13 cellular contexts compared by ENCODE assay signal in the genomic region with DNA sequence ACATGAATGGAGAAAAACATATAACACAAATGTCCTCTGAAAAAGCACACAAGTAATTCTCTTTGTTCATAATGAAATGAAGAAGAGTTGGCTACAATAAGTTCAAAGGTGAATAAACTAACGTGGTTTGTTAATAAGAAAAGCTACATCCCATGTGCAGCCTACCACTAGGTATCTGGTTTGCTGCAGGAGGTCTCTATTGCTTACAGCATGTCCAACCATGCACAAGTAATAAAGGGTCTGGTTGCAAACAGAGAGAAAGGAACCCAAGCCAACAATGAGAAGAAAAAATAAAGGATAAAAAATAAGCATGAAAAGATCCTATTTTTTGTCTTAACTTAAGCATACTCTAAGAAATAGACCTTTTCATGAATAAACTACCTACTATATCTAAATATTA.
DNase-seq lines count a peak whose midpoint lies in the region; ATAC-seq and TF ChIP-seq lines count a peak whose summit lies in the region.
"Had no signal": no experiment of that assay in that cellular context is flagged by ENCODE, and none has a peak within 500 bp of the region (broad histone marks: within the 10 kb centered on the region; RNA-seq: fewer than 3 reads in every experiment).

No MANE protein-coding gene starts in this region.

- POLR2A ChIA-PET in HEK293 (lab: Yijun Ruan, JAX) = no interaction called here

- H3K36me3 ChIP-seq in HEK293 (ENCODE audit: control insufficient read depth in 2 of 2, insufficient read depth in 1 of 2, low read length in 2 of 2) = no peaks in the 10 kb centered on the region

- no peak overlapping the region for H3K27ac ChIP-seq in HEK293 (ENCODE audit: extremely low read depth, low read depth, low read length)
- H3K27ac ChIP-seq: A549, C4-2B had no signal

- no peaks in the 10 kb centered on the region for H3K9me3 ChIP-seq in HEK293 (ENCODE audit: control insufficient read depth, insufficient read depth, low read depth, low read length)
- H3K9me3 ChIP-seq: A549, BE2C had no signal

- no peak overlapping the region for H3K4me3 ChIP-seq in HEK293 (ENCODE audit: low read depth, low read length)
- H3K4me3 ChIP-seq: A549 had no signal

- DNase-seq in NCI-H446 treated with DMSO at 0.1 percent for 48 hours (lab: John Stamatoyannopoulos, UW) (peak; percentile 20), cerebellar cortex (ENCODE audit: low spot score) (peak; percentile 34), retina (peak; percentile 42), hippocampal formation (lab: John Stamatoyannopoulos, UW) (no peak)
- DNase-seq: BE2C; CD4-positive, alpha-beta memory T cell; DMS79; GOT3; H9 had no signal

- TF ChIP-seq CTCF in HEK293 (tag by site-specific recombination; IDR thresholded peaks at IDR 0.05) = no peak

- H3K4me1 ChIP-seq in HEK293 (ENCODE audit: control insufficient read depth, insufficient read depth, low read length) = no peaks in the 10 kb centered on the region
- H3K4me1 ChIP-seq: A549 had no signal

- no peak for ATAC-seq in HG02588 (IDR thresholded peaks at IDR 0.05; ENCODE audit: unreplicated experiment)
- ATAC-seq: A549 had no signal

- CTCF ChIA-PET in HEK293 (lab: Yijun Ruan, JAX) = no interaction called here

TF ChIP-seq in HEK293, 187 proteins besides CTCF, POLR2A, EP300 and RAD21:
- TF ChIP-seq, protein P1, sequence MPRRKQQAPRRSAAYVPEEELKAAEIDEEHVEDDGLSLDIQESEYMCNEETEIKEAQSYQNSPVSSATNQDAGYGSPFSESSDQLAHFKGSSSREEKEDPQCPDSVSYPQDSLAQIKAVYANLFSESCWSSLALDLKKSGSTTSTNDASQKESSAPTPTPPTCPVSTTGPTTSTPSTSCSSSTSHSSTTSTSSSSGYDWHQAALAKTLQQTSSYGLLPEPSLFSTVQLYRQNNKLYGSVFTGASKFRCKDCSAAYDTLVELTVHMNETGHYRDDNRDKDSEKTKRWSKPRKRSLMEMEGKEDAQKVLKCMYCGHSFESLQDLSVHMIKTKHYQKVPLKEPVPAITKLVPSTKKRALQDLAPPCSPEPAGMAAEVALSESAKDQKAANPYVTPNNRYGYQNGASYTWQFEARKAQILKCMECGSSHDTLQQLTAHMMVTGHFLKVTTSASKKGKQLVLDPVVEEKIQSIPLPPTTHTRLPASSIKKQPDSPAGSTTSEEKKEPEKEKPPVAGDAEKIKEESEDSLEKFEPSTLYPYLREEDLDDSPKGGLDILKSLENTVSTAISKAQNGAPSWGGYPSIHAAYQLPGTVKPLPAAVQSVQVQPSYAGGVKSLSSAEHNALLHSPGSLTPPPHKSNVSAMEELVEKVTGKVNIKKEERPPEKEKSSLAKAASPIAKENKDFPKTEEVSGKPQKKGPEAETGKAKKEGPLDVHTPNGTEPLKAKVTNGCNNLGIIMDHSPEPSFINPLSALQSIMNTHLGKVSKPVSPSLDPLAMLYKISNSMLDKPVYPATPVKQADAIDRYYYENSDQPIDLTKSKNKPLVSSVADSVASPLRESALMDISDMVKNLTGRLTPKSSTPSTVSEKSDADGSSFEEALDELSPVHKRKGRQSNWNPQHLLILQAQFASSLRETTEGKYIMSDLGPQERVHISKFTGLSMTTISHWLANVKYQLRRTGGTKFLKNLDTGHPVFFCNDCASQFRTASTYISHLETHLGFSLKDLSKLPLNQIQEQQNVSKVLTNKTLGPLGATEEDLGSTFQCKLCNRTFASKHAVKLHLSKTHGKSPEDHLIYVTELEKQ (tag by site-specific recombination; IDR thresholded peaks at IDR 0.05; ENCODE audit: borderline replicate concordance) = no peak
- no peak for TF ChIP-seq ZNF629 (tag by site-specific recombination; IDR thresholded peaks at IDR 0.05)
- no peak for TF ChIP-seq SETDB1 (IDR thresholded peaks at IDR 0.05; ENCODE audit: insufficient read length, low read length)
- no peak for TF ChIP-seq ZNF157 (tag by site-specific recombination; IDR thresholded peaks at IDR 0.05)
- TF ChIP-seq ZNF2 (tag by site-specific recombination; IDR thresholded peaks at IDR 0.05) = no peak
- TF ChIP-seq, protein P2, sequence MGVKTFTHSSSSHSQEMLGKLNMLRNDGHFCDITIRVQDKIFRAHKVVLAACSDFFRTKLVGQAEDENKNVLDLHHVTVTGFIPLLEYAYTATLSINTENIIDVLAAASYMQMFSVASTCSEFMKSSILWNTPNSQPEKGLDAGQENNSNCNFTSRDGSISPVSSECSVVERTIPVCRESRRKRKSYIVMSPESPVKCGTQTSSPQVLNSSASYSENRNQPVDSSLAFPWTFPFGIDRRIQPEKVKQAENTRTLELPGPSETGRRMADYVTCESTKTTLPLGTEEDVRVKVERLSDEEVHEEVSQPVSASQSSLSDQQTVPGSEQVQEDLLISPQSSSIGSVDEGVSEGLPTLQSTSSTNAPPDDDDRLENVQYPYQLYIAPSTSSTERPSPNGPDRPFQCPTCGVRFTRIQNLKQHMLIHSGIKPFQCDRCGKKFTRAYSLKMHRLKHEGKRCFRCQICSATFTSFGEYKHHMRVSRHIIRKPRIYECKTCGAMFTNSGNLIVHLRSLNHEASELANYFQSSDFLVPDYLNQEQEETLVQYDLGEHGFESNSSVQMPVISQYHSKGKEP (tag by site-specific recombination; IDR thresholded peaks at IDR 0.05) = 0 out of 2 replicates have a peak, but pooled peaks have one; percentile 40
- no peak for TF ChIP-seq KLF9 (tag by site-specific recombination; IDR thresholded peaks at IDR 0.05; ENCODE audit: low read depth)
- TF ChIP-seq ZNF404 (tag by site-specific recombination; IDR thresholded peaks at IDR 0.05) = no peak

Comparison
In these comparisons a context has a peak if more than half of its experiments do, and no peak if none do; other contexts are left out.
1. DNase-seq: peak in NCI-H446 treated with DMSO at 0.1 percent for 48 hours (single experiment), cerebellar cortex (single experiment) and retina (single experiment); none in hippocampal formation (0 of 2).